In genomic region chrX:2693123-2693438, GRCh38 we compare ENCODE assay signal across 10 cellular contexts. TPM values are rescaled to one million over a fixed set of nuclear protein-coding genes. Genes with fewer than 3 reads are reported as not detected.
DNase-seq lines count a peak whose midpoint lies in the region; ATAC-seq, FAIRE-seq and TF ChIP-seq lines count a peak whose summit lies in the region.
"Had no signal": no experiment of that assay in that cellular context is flagged by ENCODE, and none has a peak within 500 bp of the region (broad histone marks: within the 10 kb centered on the region; RNA-seq: fewer than 3 reads in every experiment).

No MANE protein-coding gene starts in this region.

- H3K36me3 ChIP-seq in keratinocyte (ENCODE audit: control insufficient read depth in 2 of 2, extremely low read depth in 1 of 2, insufficient read depth in 2 of 2, low read length in 2 of 2) (no peaks in the 10 kb centered on the region), thymus (ENCODE audit: control insufficient read depth, insufficient read depth) (peaks cover 9% of the 10 kb centered on the region)
- H3K36me3 ChIP-seq: gastroesophageal sphincter had no signal

- H3K27me3 Mint-ChIP-seq in activated T-cell treated with anti-CD3 and anti-CD28 coated beads, Interleukin-2, amount 50 U/mL, for 4 hours (ENCODE audit: low read depth) = no peaks in the 10 kb centered on the region
- H3K27me3 Mint-ChIP-seq in activated T-helper 17 cell treated with anti-CD3 and anti-CD28 coated beads, Interleukin-2, amount 50 U/mL, for 72 hours = no peaks in the 10 kb centered on the region

- POLR2A ChIA-PET in GM10248 (lab: Yijun Ruan, JAX) = no interaction called here

- CTCF ChIA-PET in GM10248 (lab: Yijun Ruan, JAX) = no interaction called here

- 10% methylated on average over 5 of the region's 5 CpGs for WGBS in thymus

- H3K27me3 ChIP-seq in keratinocyte (ENCODE audit: control insufficient read depth, extremely low read depth, insufficient read depth, low read length) (no peaks in the 10 kb centered on the region), thymus (ENCODE audit: control insufficient read depth, insufficient read depth) (no peaks in the 10 kb centered on the region)
- H3K27me3 ChIP-seq: gastroesophageal sphincter had no signal

- dilution Hi-C loops in keratinocyte (cut with MboI; ENCODE audit: extremely low pct_ligation_motif_present, low sequenced_read_pairs) = no loop called here

- H3K4me3 ChIP-seq in keratinocyte (ENCODE audit: control insufficient read depth in 2 of 3, extremely low read depth in 1 of 3, insufficient read depth in 2 of 3, low read depth in 1 of 3, low read length in 3 of 3) (peak overlapping the region in 2 of 3 experiments; percentile 84 to 96), thymus (ENCODE audit: low read length) (peak overlapping the region; percentile 99)

- H3K27ac ChIP-seq in keratinocyte (ENCODE audit: control insufficient read depth, insufficient read depth, low read length) = peak overlapping the region; percentile 91
- H3K27ac ChIP-seq in thymus (ENCODE audit: low read depth) = peak overlapping the region; percentile 90

- peaks cover 55% of the 10 kb centered on the region for H3K4me1 Mint-ChIP-seq in activated T-cell treated with anti-CD3 and anti-CD28 coated beads, Interleukin-2, amount 50 U/mL, for 4 hours (ENCODE audit: low read depth)
- H3K4me1 Mint-ChIP-seq in activated T-helper 17 cell treated with anti-CD3 and anti-CD28 coated beads, Interleukin-2, amount 50 U/mL, for 72 hours = peaks cover 36% of the 10 kb centered on the region

- FAIRE-seq in keratinocyte (lab: Jason Lieb, UNC) = no peak

- H3K27ac Mint-ChIP-seq in activated T-helper 17 cell treated with anti-CD3 and anti-CD28 coated beads, Interleukin-2, amount 50 U/mL, for 72 hours = peak overlapping the region; percentile 99

- H3K9me3 ChIP-seq in keratinocyte (ENCODE audit: control insufficient read depth, low read depth, low read length) = no peaks in the 10 kb centered on the region
- no peaks in the 10 kb centered on the region for H3K9me3 ChIP-seq in thymus (ENCODE audit: control insufficient read depth)
- H3K9me3 ChIP-seq: gastroesophageal sphincter had no signal

- no peak overlapping the region for H2AFZ ChIP-seq in keratinocyte (ENCODE audit: control insufficient read depth, low read length)

- no peaks in the 10 kb centered on the region for H3K9me3 Mint-ChIP-seq in activated T-cell treated with anti-CD3 and anti-CD28 coated beads, Interleukin-2, amount 50 U/mL, for 4 hours
- peaks cover 5% of the 10 kb centered on the region for H3K9me3 Mint-ChIP-seq in activated T-helper 17 cell treated with anti-CD3 and anti-CD28 coated beads, Interleukin-2, amount 50 U/mL, for 72 hours

- no peak for ATAC-seq in activated T-cell treated with anti-CD3 and anti-CD28 coated beads, Interleukin-2, amount 50 U/mL, for 4 hours
- peak; percentile 5 for ATAC-seq in activated T-helper 17 cell treated with anti-CD3 and anti-CD28 coated beads, Interleukin-2, amount 50 U/mL, for 72 hours (replicated peaks)
- ATAC-seq: gastroesophageal sphincter had no signal

- peak overlapping the region; percentile 93 for H3K4me2 ChIP-seq in keratinocyte (ENCODE audit: control insufficient read depth, extremely low read depth, insufficient read depth, low read depth, low read length)

- H3K9me1 ChIP-seq in keratinocyte (ENCODE audit: control insufficient read depth, extremely low read depth, insufficient read depth, low read length) = peaks cover 6% of the 10 kb centered on the region

- H3K4me1 ChIP-seq in keratinocyte (ENCODE audit: control insufficient read depth, extremely low read depth, insufficient read depth, low read length) (peaks cover 37% of the 10 kb centered on the region), thymus (ENCODE audit: control insufficient read depth, insufficient read depth, low read length) (peaks cover 11% of the 10 kb centered on the region)

- TF ChIP-seq CTCF in keratinocyte (optimal IDR thresholded peaks at IDR 0.05 in 1 of 3, IDR thresholded peaks at IDR 0.05 in 1 of 3, conservative IDR thresholded peaks at IDR 0.05 in 1 of 3; ENCODE audit: extremely low read depth in 1 of 3, insufficient read depth in 2 of 3, low read length in 3 of 3) (no peak), GM10248 (IDR thresholded peaks at IDR 0.05; ENCODE audit: control extremely low read depth, extremely low read depth, low read depth, missing control alignments) (no peak)

- H3K36me3 Mint-ChIP-seq in activated T-cell treated with anti-CD3 and anti-CD28 coated beads, Interleukin-2, amount 50 U/mL, for 4 hours (ENCODE audit: insufficient read depth) = peaks cover 18% of the 10 kb centered on the region
- H3K36me3 Mint-ChIP-seq in activated T-helper 17 cell treated with anti-CD3 and anti-CD28 coated beads, Interleukin-2, amount 50 U/mL, for 72 hours (ENCODE audit: low read depth) = peaks cover 63% of the 10 kb centered on the region

- peaks cover 55% of the 10 kb centered on the region for H3K79me2 ChIP-seq in keratinocyte (ENCODE audit: control insufficient read depth, insufficient read depth, low read length)

- H4K20me1 ChIP-seq in keratinocyte (ENCODE audit: control insufficient read depth, extremely low read depth, insufficient read depth, low read length) = peaks cover 5% of the 10 kb centered on the region

- H3K9ac ChIP-seq in keratinocyte (ENCODE audit: control insufficient read depth, extremely low read depth, insufficient read depth, low read length) = peak overlapping the region; percentile 97

- no peak for DNase-seq in activated T-cell treated with anti-CD3 and anti-CD28 coated beads, Interleukin-2, amount 50 U/mL, for 4 hours
- no peak for DNase-seq in activated T-cell treated with anti-CD3 and anti-CD28 coated beads, Interleukin-2, amount 50 U/mL, for 1 hour
- no peak for DNase-seq in keratinocyte (ENCODE audit: low read depth, low spot score)
- DNase-seq in H4 (ENCODE audit: low spot score) = no peak
- no peak for DNase-seq in GM10248 (ENCODE audit: extremely low spot score)
- DNase-seq in ureter (ENCODE audit: low spot score) = no peak
- DNase-seq: NCI-H446 treated with DMSO at 0.1 percent for 48 hours had no signal

- H3K4me3 Mint-ChIP-seq in activated T-cell treated with anti-CD3 and anti-CD28 coated beads, Interleukin-2, amount 50 U/mL, for 4 hours = peak overlapping the region; percentile 98
- peak overlapping the region; percentile 85 for H3K4me3 Mint-ChIP-seq in activated T-helper 17 cell treated with anti-CD3 and anti-CD28 coated beads, Interleukin-2, amount 50 U/mL, for 72 hours

RNA-seq across cellular contexts. Expression of gene CD99, which starts 2.0 kb away (rescaled TPM):
- total RNA-seq in activated T-cell treated with anti-CD3 and anti-CD28 coated beads, Interleukin-2, amount 50 U/mL, for 4 hours = 100 to 1,000 TPM; 138 to 219 (median 164) TPM
- 100 to 1,000 TPM; 157 to 231 TPM for total RNA-seq in activated T-helper 17 cell treated with anti-CD3 and anti-CD28 coated beads, Interleukin-2, amount 50 U/mL, for 72 hours
- polyA plus RNA-seq in keratinocyte (33.8 to 165 TPM (median 74.4 TPM) in 3 replicates), thymus (547 TPM)
- 38.5 TPM for polyA plus RNA-seq in keratinocyte (2011; ENCODE audit: low read depth)
- 68.5 and 123 TPM in 2 replicates for polyA plus RNA-seq in keratinocyte (2011; cell fraction: cytosol; rRNA removed)
- 96.6 and 113 TPM in 2 replicates for polyA plus RNA-seq in keratinocyte (2011; cell fraction: nucleus; rRNA removed)
- 71.6 and 247 TPM in 2 replicates for polyA plus RNA-seq in keratinocyte (2012; ENCODE audit: low replicate concordance)
- 31.3 to 57.0 TPM (median 41.1 TPM) in 3 replicates for polyA minus RNA-seq in keratinocyte
- 60.2 TPM for polyA minus RNA-seq in keratinocyte (2011; cell fraction: cytosol; rRNA and poly(A)+ RNA removed)
- 26.3 and 33.7 TPM in 2 replicates for polyA minus RNA-seq in keratinocyte (2011; cell fraction: nucleus; rRNA and poly(A)+ RNA removed)
- total RNA-seq in H4 (2014; rRNA removed; shearing (Covaris generic)) = 289 and 391 TPM in 2 replicates
- total RNA-seq in ureter = 167 TPM

RNA-seq across cellular contexts. Expression of gene XG, which starts 58.8 kb away (rescaled TPM):
- not detected for total RNA-seq in activated T-cell treated with anti-CD3 and anti-CD28 coated beads, Interleukin-2, amount 50 U/mL, for 4 hours
- total RNA-seq in activated T-helper 17 cell treated with anti-CD3 and anti-CD28 coated beads, Interleukin-2, amount 50 U/mL, for 72 hours = under 1 TPM in 1 of 2 donors, not detected in 1; 0.34 TPM
- polyA plus RNA-seq in keratinocyte (56.5 to 74.4 TPM (median 70.9 TPM) in 3 replicates), thymus (1.3 TPM)
- 17.7 TPM for polyA plus RNA-seq in keratinocyte (2011; ENCODE audit: low read depth)
- polyA plus RNA-seq in keratinocyte (2011; cell fraction: cytosol; rRNA removed) = 54.9 and 70.1 TPM in 2 replicates
- 87.6 and 94.9 TPM in 2 replicates for polyA plus RNA-seq in keratinocyte (2011; cell fraction: nucleus; rRNA removed)
- polyA plus RNA-seq in keratinocyte (2012; ENCODE audit: low replicate concordance) = 46.5 and 57.1 TPM in 2 replicates
- polyA minus RNA-seq in keratinocyte = 20.9 to 40.6 TPM (median 37.7 TPM) in 3 replicates
- polyA minus RNA-seq in keratinocyte (2011; cell fraction: cytosol; rRNA and poly(A)+ RNA removed) = 48.2 TPM
- polyA minus RNA-seq in keratinocyte (2011; cell fraction: nucleus; rRNA and poly(A)+ RNA removed) = 44.5 and 64.5 TPM in 2 replicates
- 0.06 TPM in 1 of 2 replicates, not detected in the other for total RNA-seq in H4 (2014; rRNA removed; shearing (Covaris generic))
- 1.6 TPM for total RNA-seq in ureter
